Comparison of ENCODE assay signal across 15 cellular contexts in the genomic region with DNA sequence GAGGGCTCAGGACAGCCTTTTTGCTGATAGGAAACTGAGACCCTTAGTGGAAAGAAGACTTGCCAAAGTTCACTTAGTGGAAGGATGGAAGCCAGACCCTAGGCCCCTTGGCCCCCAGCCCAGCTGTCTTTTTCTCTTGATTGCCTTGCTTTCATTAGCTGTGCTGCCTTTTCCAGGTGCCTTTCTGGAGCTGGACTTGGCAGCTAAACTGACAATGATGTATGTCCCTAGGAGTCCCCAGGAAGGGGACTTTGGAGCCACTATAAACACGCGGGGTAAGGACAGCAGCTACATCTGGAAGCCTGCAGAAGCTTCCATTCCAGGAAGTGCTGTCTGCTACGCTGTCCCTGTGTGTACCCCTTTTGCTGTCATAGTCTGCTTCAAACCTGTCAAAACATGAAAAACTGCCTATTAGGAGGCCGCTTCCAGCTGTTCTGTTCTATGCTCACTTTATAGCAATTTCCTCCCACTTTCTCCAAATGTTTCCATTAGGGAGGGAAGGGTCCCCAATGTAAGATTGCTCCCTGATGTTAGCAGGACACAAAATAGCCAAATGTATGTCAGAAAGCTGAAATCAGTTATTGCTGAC.
"Had no signal": no experiment of that assay in that cellular context is flagged by ENCODE, and none has a peak within 500 bp of the region (broad histone marks: within the 10 kb centered on the region; RNA-seq: fewer than 3 reads in every experiment).

No MANE protein-coding gene starts in this region.

- DNase-seq: effector memory CD4-positive, alpha-beta T cell; heart left ventricle; hypothalamus; islet precursor cell; left ventricle myocardium inferior; lower lobe of right lung; mesendoderm; naive B cell; sigmoid colon; stimulated activated CD4-positive, alpha-beta T cell treated with anti-CD3 and anti-CD28 coated beads, Interleukin-12 subunit alpha, Interleukin-12 subunit beta, amount 100 ng/mL, for 4 hours; stimulated activated naive CD4-positive, alpha-beta T cell treated with Interleukin-2 at 50 U/mL for 16 hours had no signal

- H3K36me3 Mint-ChIP-seq: naive B cell, type B pancreatic cell had no signal

- H3K4me1 ChIP-seq: heart left ventricle, left ventricle myocardium inferior, lower lobe of right lung had no signal

- H3K4me1 Mint-ChIP-seq: neural crest cell had no signal

- ATAC-seq: esophagus mucosa, heart left ventricle, lower lobe of right lung had no signal

- H3K27ac ChIP-seq: heart left ventricle, left ventricle myocardium inferior, lower lobe of right lung, sigmoid colon, skin epidermis had no signal

- H3K36me3 ChIP-seq: heart left ventricle, left ventricle myocardium inferior, lower lobe of right lung, sigmoid colon had no signal

- H3K9me3 Mint-ChIP-seq: naive B cell, neural crest cell, type B pancreatic cell had no signal

- H3K4me3 Mint-ChIP-seq: naive B cell, neural crest cell, type B pancreatic cell had no signal

- H3K9me3 ChIP-seq: heart left ventricle, left ventricle myocardium inferior, lower lobe of right lung, sigmoid colon had no signal

- H3K27me3 ChIP-seq: sigmoid colon had no signal

- H3K4me3 ChIP-seq: heart left ventricle, left ventricle myocardium inferior, lower lobe of right lung, sigmoid colon, skin epidermis had no signal

- H3K27ac Mint-ChIP-seq: naive B cell, type B pancreatic cell had no signal
